In genomic region chr2:216384409-216384808, GRCh38 we compare ENCODE assay signal across 1 cellular context. TPM values are rescaled to one million over a fixed set of nuclear protein-coding genes. Genes with fewer than 3 reads are reported as not detected.
"Had no signal": no experiment of that assay in that cellular context is flagged by ENCODE, and none has a peak within 500 bp of the region (broad histone marks: within the 10 kb centered on the region; RNA-seq: fewer than 3 reads in every experiment).

No MANE protein-coding gene starts in this region.

RNA-seq across cellular contexts. Expression of gene MARCHF4, which starts 12.1 kb away (rescaled TPM):
- total RNA-seq: HepG2 had no signal
